ENCODE assay signal across 1 cellular context in genomic region chr11:46277623-46278386, GRCh38.
TF ChIP-seq lines count a peak whose summit lies in the region.

Gene CREB3L1 (plus strand): TSS chr11:46277662. CDS start chr11:46278112, 450 bp downstream.

TF ChIP-seq in HCT116, 20 proteins besides CTCF, POLR2A, EP300 and RAD21 (continued from another document):
- TF ChIP-seq REST (IDR thresholded peaks at IDR 0.05; ENCODE audit: low read depth), result no peak
